ENCODE assay signal across 7 cellular contexts in the genomic region with DNA sequence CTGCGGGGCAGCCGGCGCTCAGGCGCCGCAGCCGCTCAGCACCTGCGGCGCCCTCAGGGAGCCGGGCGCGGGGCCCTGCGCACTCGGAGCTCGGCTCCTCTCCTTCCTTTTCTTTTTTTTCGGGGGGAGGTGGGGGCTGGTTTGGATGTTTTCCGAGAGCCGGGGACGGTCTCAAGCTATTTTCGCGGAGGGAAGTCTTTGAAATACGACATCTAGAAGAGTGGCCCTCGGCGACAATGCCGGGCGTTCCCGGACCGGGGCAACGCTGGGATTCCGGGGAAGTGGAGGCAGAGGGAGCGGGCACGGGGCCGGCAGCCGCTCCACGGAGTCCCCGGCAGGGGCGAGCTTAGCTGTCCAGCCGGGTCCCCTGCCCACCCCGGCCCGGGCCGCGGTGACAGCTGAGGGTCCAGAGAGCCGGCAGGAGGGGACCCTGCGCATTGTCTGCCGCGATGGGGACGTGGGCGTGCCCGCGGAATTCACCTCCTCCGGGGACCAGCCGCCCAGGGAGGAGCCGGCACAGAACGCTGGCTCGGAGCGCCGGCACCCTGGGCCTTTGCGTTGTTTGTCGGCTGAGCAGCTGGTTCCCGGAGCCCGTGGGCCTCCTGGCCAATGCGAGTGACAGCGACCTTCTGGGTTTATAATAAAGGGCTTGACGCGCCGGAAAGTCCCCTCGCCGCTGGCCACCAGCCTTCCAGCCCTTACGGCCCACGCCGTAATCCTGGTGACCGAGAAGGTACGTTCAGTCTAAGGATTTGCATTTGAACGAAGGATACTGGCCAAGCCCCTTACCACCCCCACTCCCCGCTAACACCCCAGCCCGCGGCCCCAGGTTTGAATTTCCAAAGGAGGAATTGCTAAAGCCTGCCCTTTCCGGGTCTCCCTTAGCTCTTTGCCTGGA. TPM values are rescaled to one million over a fixed set of nuclear protein-coding genes. Genes with fewer than 3 reads are reported as not detected.
A peak's percentile ranks its signal among the peaks of the same experiment; 100 is the strongest.
DNase-seq lines count a peak whose midpoint lies in the region; ATAC-seq and TF ChIP-seq lines count a peak whose summit lies in the region.

No MANE protein-coding gene starts in this region.

- H3K4me1 ChIP-seq in SK-N-SH (ENCODE audit: control insufficient read depth in 1 of 2, insufficient read depth in 2 of 2, low read depth in 1 of 2, low read length in 1 of 2), result peaks cover 0 to 2% of the 10 kb centered on the region in 2 experiments; a peak in 2 of 4 replicates
- peaks cover 8% of the 10 kb centered on the region for H3K4me1 ChIP-seq in adipocyte (ENCODE audit: control insufficient read depth, insufficient read depth, low read length)
- H3K4me1 ChIP-seq in iPS-18a (ENCODE audit: control insufficient read depth, low read depth, low read length), result peaks cover 27% of the 10 kb centered on the region

- no peaks in the 10 kb centered on the region for H3K9me2 ChIP-seq in SK-N-SH

- no peak for TF ChIP-seq EP300 in SK-N-SH (IDR thresholded peaks at IDR 0.05; ENCODE audit: borderline replicate concordance in 1 of 2, low read depth in 1 of 2, low read length in 1 of 2)

- CTCF ChIA-PET in SK-N-SH (lab: Yijun Ruan, JAX), result interaction anchor here (0.6 to 1.4 kb wide), 6 partner anchors 18 to 366 kb away, joined by 3 to 5 read pairs (median 3); no protein-coding TSS in a partner anchor

- no peak for TF ChIP-seq RAD21 in SK-N-SH (IDR thresholded peaks at IDR 0.05; ENCODE audit: low read length)

- no peaks in the 10 kb centered on the region for H3K79me2 ChIP-seq in SK-N-SH (ENCODE audit: insufficient read depth)

- H3K27me3 ChIP-seq in SK-N-SH (ENCODE audit: insufficient read depth) (no peaks in the 10 kb centered on the region), adipocyte (replicated peaks; ENCODE audit: control insufficient read depth, insufficient read depth, low read length) (no peaks in the 10 kb centered on the region), iPS-18a (ENCODE audit: control insufficient read depth, insufficient read depth, low read length) (peaks cover 12% of the 10 kb centered on the region)

- peak; percentile 74 for DNase-seq in SK-N-SH
- peak; percentile 31 for DNase-seq in adipocyte (ENCODE audit: low read depth)
- peak; percentile 72 for DNase-seq in stimulated activated CD4-positive, alpha-beta T cell treated with anti-CD3 and anti-CD28 coated beads, Interleukin-12 subunit alpha, Interleukin-12 subunit beta, amount 100 ng/mL, for 4 hours
- no peak for DNase-seq in NCI-H446 treated with DMSO at 0.1 percent for 48 hours (lab: John Stamatoyannopoulos, UW)

- H3F3A ChIP-seq in SK-N-SH (replicated peaks; ENCODE audit: insufficient read depth), result no peaks in the 10 kb centered on the region

- H3K4me3 ChIP-seq in SK-N-SH (ENCODE audit: low read depth in 2 of 2, low read length in 1 of 2) (peak overlapping the region; percentile 61 to 73), adipocyte (ENCODE audit: low read length) (peak overlapping the region; percentile 84), iPS-18a (ENCODE audit: low read length) (peak overlapping the region; percentile 67)

- H4K20me1 ChIP-seq in SK-N-SH (ENCODE audit: insufficient read depth), result no peaks in the 10 kb centered on the region

- POLR2A ChIA-PET in SK-N-SH (lab: Yijun Ruan, JAX), result no interaction called here

- H3K4me2 ChIP-seq in SK-N-SH, result peak overlapping the region; percentile 96

- H3K9ac ChIP-seq in SK-N-SH, result peak overlapping the region; percentile 48; the same call in 1 of the 2 replicates
- peak overlapping the region; percentile 75 for H3K9ac ChIP-seq in adipocyte (ENCODE audit: low read length)
- H3K9ac ChIP-seq in iPS-18a (ENCODE audit: low read length), result peak overlapping the region; percentile 53

- H3K36me3 ChIP-seq in SK-N-SH (replicated peaks in 1 of 2; ENCODE audit: control insufficient read depth in 1 of 2, insufficient read depth in 2 of 2, low read length in 1 of 2) (no peaks in the 10 kb centered on the region), adipocyte (ENCODE audit: control insufficient read depth, insufficient read depth, low read length, severe bottlenecking) (no peaks in the 10 kb centered on the region), iPS-18a (ENCODE audit: control insufficient read depth, low read depth, low read length) (peaks cover 7% of the 10 kb centered on the region)

- WGBS in SK-N-SH (ENCODE audit: low lambda C conversion rate), result 8% methylated on average over 16 of the region's 77 CpGs

- no peaks in the 10 kb centered on the region for H3K9me3 ChIP-seq in SK-N-SH
- H3K9me3 ChIP-seq in adipocyte (ENCODE audit: control insufficient read depth, low read length), result no peaks in the 10 kb centered on the region
- no peaks in the 10 kb centered on the region for H3K9me3 ChIP-seq in iPS-18a (ENCODE audit: control insufficient read depth, low read depth, low read length)

- ATAC-seq in GM18873 (IDR thresholded peaks at IDR 0.05; ENCODE audit: low FRiP score, unreplicated experiment) (peak; percentile 40), HG03159 (IDR thresholded peaks at IDR 0.05; ENCODE audit: unreplicated experiment) (peak; percentile 46)

- H2AFZ ChIP-seq in SK-N-SH (ENCODE audit: low read depth), result peak overlapping the region; percentile 99

- H3K27ac ChIP-seq in SK-N-SH (ENCODE audit: low read depth in 2 of 2, low read length in 1 of 2) (no peak overlapping the region), iPS-18a (ENCODE audit: low read length) (peak overlapping the region; percentile 41)

- no peak for TF ChIP-seq CTCF in SK-N-SH (IDR thresholded peaks at IDR 0.05)

TF ChIP-seq in SK-N-SH, 30 proteins besides CTCF, POLR2A, EP300 and RAD21 (continues in another document):
- TF ChIP-seq RFX5 (IDR thresholded peaks at IDR 0.05; ENCODE audit: low read length) (no peak), TEAD4 (IDR thresholded peaks at IDR 0.05; ENCODE audit: borderline replicate concordance, insufficient read depth) (no peak), NRF1 (IDR thresholded peaks at IDR 0.05; ENCODE audit: low read depth, low read length) (no peak), EZH2phosphoT487 (IDR thresholded peaks at IDR 0.05; ENCODE audit: borderline replicate concordance, low read depth) (no peak), RXRA (IDR thresholded peaks at IDR 0.05; ENCODE audit: borderline replicate concordance, low read depth) (no peak), YY1 (IDR thresholded peaks at IDR 0.05; ENCODE audit: low read depth) (no peak), SIN3A (IDR thresholded peaks at IDR 0.05; ENCODE audit: borderline replicate concordance, low read depth, low read length) (no peak), GATA2 (CRISPR knock-in tag; IDR thresholded peaks at IDR 0.05) (no peak), SMC3 (IDR thresholded peaks at IDR 0.05; ENCODE audit: low read depth, low read length) (no peak)
- TF ChIP-seq, protein P1, sequence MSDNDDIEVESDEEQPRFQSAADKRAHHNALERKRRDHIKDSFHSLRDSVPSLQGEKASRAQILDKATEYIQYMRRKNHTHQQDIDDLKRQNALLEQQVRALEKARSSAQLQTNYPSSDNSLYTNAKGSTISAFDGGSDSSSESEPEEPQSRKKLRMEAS (IDR thresholded peaks at IDR 0.05; ENCODE audit: low read depth), result no peak
- TF ChIP-seq, protein P2, sequence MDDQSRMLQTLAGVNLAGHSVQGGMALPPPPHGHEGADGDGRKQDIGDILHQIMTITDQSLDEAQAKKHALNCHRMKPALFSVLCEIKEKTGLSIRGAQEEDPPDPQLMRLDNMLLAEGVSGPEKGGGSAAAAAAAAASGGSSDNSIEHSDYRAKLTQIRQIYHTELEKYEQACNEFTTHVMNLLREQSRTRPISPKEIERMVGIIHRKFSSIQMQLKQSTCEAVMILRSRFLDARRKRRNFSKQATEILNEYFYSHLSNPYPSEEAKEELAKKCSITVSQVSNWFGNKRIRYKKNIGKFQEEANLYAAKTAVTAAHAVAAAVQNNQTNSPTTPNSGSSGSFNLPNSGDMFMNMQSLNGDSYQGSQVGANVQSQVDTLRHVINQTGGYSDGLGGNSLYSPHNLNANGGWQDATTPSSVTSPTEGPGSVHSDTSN (IDR thresholded peaks at IDR 0.05), result no peak
- TF ChIP-seq, protein P3, sequence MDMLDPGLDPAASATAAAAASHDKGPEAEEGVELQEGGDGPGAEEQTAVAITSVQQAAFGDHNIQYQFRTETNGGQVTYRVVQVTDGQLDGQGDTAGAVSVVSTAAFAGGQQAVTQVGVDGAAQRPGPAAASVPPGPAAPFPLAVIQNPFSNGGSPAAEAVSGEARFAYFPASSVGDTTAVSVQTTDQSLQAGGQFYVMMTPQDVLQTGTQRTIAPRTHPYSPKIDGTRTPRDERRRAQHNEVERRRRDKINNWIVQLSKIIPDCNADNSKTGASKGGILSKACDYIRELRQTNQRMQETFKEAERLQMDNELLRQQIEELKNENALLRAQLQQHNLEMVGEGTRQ (IDR thresholded peaks at IDR 0.05; ENCODE audit: borderline replicate concordance, low read depth, low read length), result no peak
- TF ChIP-seq, protein P4, sequence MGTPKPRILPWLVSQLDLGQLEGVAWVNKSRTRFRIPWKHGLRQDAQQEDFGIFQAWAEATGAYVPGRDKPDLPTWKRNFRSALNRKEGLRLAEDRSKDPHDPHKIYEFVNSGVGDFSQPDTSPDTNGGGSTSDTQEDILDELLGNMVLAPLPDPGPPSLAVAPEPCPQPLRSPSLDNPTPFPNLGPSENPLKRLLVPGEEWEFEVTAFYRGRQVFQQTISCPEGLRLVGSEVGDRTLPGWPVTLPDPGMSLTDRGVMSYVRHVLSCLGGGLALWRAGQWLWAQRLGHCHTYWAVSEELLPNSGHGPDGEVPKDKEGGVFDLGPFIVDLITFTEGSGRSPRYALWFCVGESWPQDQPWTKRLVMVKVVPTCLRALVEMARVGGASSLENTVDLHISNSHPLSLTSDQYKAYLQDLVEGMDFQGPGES (IDR thresholded peaks at IDR 0.05; ENCODE audit: low read depth, low read length), result no peak

RNA-seq across cellular contexts. Expression of a gene that starts 0.6 kb away (rescaled TPM):
- polyA plus RNA-seq in SK-N-SH (2012; rRNA removed), result 1.6 and 2.8 TPM in 2 replicates
- polyA plus RNA-seq in SK-N-SH (2012; cell fraction: cytosol; rRNA removed), result 1.3 and 1.8 TPM in 2 replicates
- polyA plus RNA-seq in SK-N-SH (2012; cell fraction: nucleus; rRNA removed), result 2.7 and 3.5 TPM in 2 replicates

RNA-seq across cellular contexts. Expression of a gene that starts 18.2 kb away (rescaled TPM):
- 0.97 and 1.1 TPM in 2 replicates for polyA plus RNA-seq in SK-N-SH (2012; rRNA removed)
- polyA plus RNA-seq in SK-N-SH (2012; cell fraction: cytosol; rRNA removed), result 1.1 and 2.1 TPM in 2 replicates
- polyA plus RNA-seq in SK-N-SH (2012; cell fraction: nucleus; rRNA removed), result 0.37 and 0.67 TPM in 2 replicates
